Comparison of ENCODE assay signal across 19 cellular contexts in genomic region chr2:212156114-212156513, GRCh38.
"Had no signal": no experiment of that assay in that cellular context is flagged by ENCODE, and none has a peak within 500 bp of the region (broad histone marks: within the 10 kb centered on the region; RNA-seq: fewer than 3 reads in every experiment).

No MANE protein-coding gene starts in this region.

- DNase-seq: effector memory CD4-positive, alpha-beta T cell; foreskin keratinocyte; kidney; left cardiac atrium; left ventricle myocardium inferior; mesendoderm; naive thymus-derived CD4-positive, alpha-beta T cell; nephron progenitor cell; ovary; right lobe of liver; stimulated activated CD4-positive, alpha-beta T cell treated with anti-CD3 and anti-CD28 coated beads, Interleukin-4, amount 100 ng/mL, for 1 hour; stimulated activated CD8-positive, alpha-beta memory T cell treated with anti-CD3 and anti-CD28 coated beads, Interleukin-4, amount 100 ng/mL, for 48 hours; stimulated activated naive CD8-positive, alpha-beta T cell treated with anti-CD3 and anti-CD28 coated beads, Interleukin-15, Interleukin-2, amounts not matched to agents 100 U/mL and 50 U/mL, for 24 hours; tibial artery; upper lobe of left lung; uterus had no signal

- H3K27me3 ChIP-seq: foreskin keratinocyte, hepatocyte, ovary, right lobe of liver, tibial artery, upper lobe of left lung, uterus had no signal

- H3K4me2 ChIP-seq: hepatocyte had no signal

- H3K4me3 ChIP-seq: hepatocyte, left ventricle myocardium inferior, ovary, right lobe of liver, tibial artery, upper lobe of left lung, uterus had no signal

- H3K4me1 ChIP-seq: left ventricle myocardium inferior, right lobe of liver, upper lobe of left lung, uterus had no signal

- H3K79me2 ChIP-seq: hepatocyte had no signal

- H2AFZ ChIP-seq: hepatocyte had no signal

- H3K36me3 ChIP-seq: left ventricle myocardium inferior, ovary, right lobe of liver, tibial artery, upper lobe of left lung, uterus had no signal

- H3K27ac ChIP-seq: epithelial cell of prostate, foreskin keratinocyte, hepatocyte, left ventricle myocardium inferior, ovary, right lobe of liver, tibial artery, upper lobe of left lung, uterus had no signal

- ATAC-seq: left cardiac atrium; naive thymus-derived CD4-positive, alpha-beta T cell; right lobe of liver; stimulated activated effector memory CD8-positive, alpha-beta T cell treated with anti-CD3 and anti-CD28 coated beads, Interleukin-12 subunit alpha, Interleukin-12 subunit beta, amount 100 ng/mL, for 72 hours; stimulated activated naive CD8-positive, alpha-beta T cell treated with anti-CD3 and anti-CD28 coated beads, Interleukin-15, Interleukin-2, amounts not matched to agents 100 U/mL and 50 U/mL, for 24 hours had no signal

- FAIRE-seq: kidney had no signal

- H3K9me3 ChIP-seq: left ventricle myocardium inferior, ovary, right lobe of liver, tibial artery, upper lobe of left lung, uterus had no signal
